Comparison of ENCODE assay signal across 8 cellular contexts in genomic region chr9:111937781-111938426, GRCh38. TPM values are rescaled to one million over a fixed set of nuclear protein-coding genes. Genes with fewer than 3 reads are reported as not detected.
A peak's percentile ranks its signal among the peaks of the same experiment; 100 is the strongest.
DNase-seq lines count a peak whose midpoint lies in the region; ATAC-seq and TF ChIP-seq lines count a peak whose summit lies in the region.

No MANE protein-coding gene starts in this region.

- H3K4me1 Mint-ChIP-seq in naive B cell, result peaks cover 28 to 34% (median 32%) of the 10 kb centered on the region in 3 donors
- H3K4me1 Mint-ChIP-seq in type B pancreatic cell (ENCODE audit: unreplicated experiment), result peaks cover 34% of the 10 kb centered on the region

- H3K9me3 ChIP-seq in RWPE2 (ENCODE audit: severe bottlenecking) (no peaks in the 10 kb centered on the region), adrenal gland (replicated peaks in 1 of 3) (no peaks in the 10 kb centered on the region)

- intact Hi-C loops in adrenal gland (cut with DNase I), result no loop called here

- H3K4me1 ChIP-seq in RWPE2 (ENCODE audit: insufficient read depth, poor library complexity, severe bottlenecking) (peaks cover 6% of the 10 kb centered on the region), adrenal gland (replicated peaks in 1 of 2) (peaks cover 0 to 16% of the 10 kb centered on the region in 2 donors)

- H3K36me3 ChIP-seq in RWPE2 (ENCODE audit: low read depth), result peaks cover 35% of the 10 kb centered on the region
- H3K36me3 ChIP-seq in adrenal gland (replicated peaks in 1 of 2), result peaks cover 0 to 23% of the 10 kb centered on the region in 2 donors

- peak overlapping the region; percentile 66 to 95 (median 82) for H3K27ac Mint-ChIP-seq in naive B cell
- peak overlapping the region; percentile 59 for H3K27ac Mint-ChIP-seq in type B pancreatic cell

- TF ChIP-seq CTCF in RWPE2 (IDR thresholded peaks at IDR 0.05; ENCODE audit: poor library complexity, severe bottlenecking) (no peak), adrenal gland (IDR thresholded peaks at IDR 0.05) (no peak), type B pancreatic cell (conservative IDR thresholded peaks at IDR 0.05) (no peak)

- DNase-seq in CD1c-positive myeloid dendritic cell (ENCODE audit: extremely low spot score), result peak; percentile 63
- DNase-seq in RWPE2 (ENCODE audit: low spot score), result no peak
- peak; percentile 50 to 89 (median 72) for DNase-seq in adrenal gland
- DNase-seq in naive B cell, result peak; percentile 25
- DNase-seq in type B pancreatic cell (ENCODE audit: extremely low spot score, unreplicated experiment), result no peak
- DNase-seq in NCI-H446 treated with DMSO at 0.1 percent for 48 hours (lab: John Stamatoyannopoulos, UW), result no peak
- DNase-seq in NCI-H1436 (lab: John Stamatoyannopoulos, UW), result no peak

- H3K9me3 Mint-ChIP-seq in naive B cell (peaks cover 0 to 7% (median 0%) of the 10 kb centered on the region in 7 donors), type B pancreatic cell (peaks cover 4% of the 10 kb centered on the region)

- H3K27ac ChIP-seq in RWPE2 (ENCODE audit: poor library complexity, severe bottlenecking) (peak overlapping the region; percentile 5), adrenal gland (peak overlapping the region in 3 of 5 donors; percentile 33 to 60 (median 53))

- WGBS in adrenal gland, 4 donors, result 22 to 26% (median 23%) methylated on average over 12 of the region's 12 CpGs

- peak overlapping the region in 7 of 8 donors; percentile 4 to 88 (median 67) for H3K4me3 Mint-ChIP-seq in naive B cell
- peak overlapping the region; percentile 50 for H3K4me3 Mint-ChIP-seq in type B pancreatic cell

- ATAC-seq in GM21528 (IDR thresholded peaks at IDR 0.05; ENCODE audit: low FRiP score, unreplicated experiment), result peak; percentile 56
- ATAC-seq in RWPE2 (ENCODE audit: low read depth), result peak; percentile 32; the same call in 1 of the 3 replicates
- peak; percentile 92 to 94 for ATAC-seq in naive B cell (ENCODE audit: low read depth in 2 of 2)

- peaks cover 6 to 25% of the 10 kb centered on the region in 2 donors for H3K36me3 Mint-ChIP-seq in naive B cell
- H3K36me3 Mint-ChIP-seq in type B pancreatic cell, result peaks cover 21% of the 10 kb centered on the region

- H3K27me3 ChIP-seq in RWPE2 (ENCODE audit: insufficient read depth, poor library complexity, severe bottlenecking) (no peaks in the 10 kb centered on the region), adrenal gland (no peaks in the 10 kb centered on the region)

- no peak for TF ChIP-seq POLR2A in adrenal gland (IDR thresholded peaks at IDR 0.05)

- H3K27me3 Mint-ChIP-seq in naive B cell (no peaks in the 10 kb centered on the region), type B pancreatic cell (no peaks in the 10 kb centered on the region)

- H3K4me3 ChIP-seq in RWPE2 (ENCODE audit: severe bottlenecking) (no peak overlapping the region), adrenal gland (no peak overlapping the region)

RNA-seq across cellular contexts. Expression of gene UGCG, which starts 41.3 kb away (rescaled TPM):
- 100 to 1,000 TPM in 3 of 8 donors, 10 to 100 TPM in 5; 41.4 to 139 (median 84.0) TPM for total RNA-seq in adrenal gland
- 10 to 100 TPM; 48.7 to 95.9 (median 68.9) TPM for polyA plus RNA-seq in adrenal gland
- polyA plus RNA-seq in naive B cell (ENCODE audit: low read depth in 6 of 6), result 10 to 100 TPM; 21.9 to 53.5 (median 31.0) TPM
- total RNA-seq in type B pancreatic cell (ENCODE audit: low replicate concordance), result 28.3 and 41.4 TPM in 2 replicates

Comparison
In these comparisons a context has a peak if more than half of its experiments do, and no peak if none do; other contexts are left out.
1. DNase-seq: peak in CD1c-positive myeloid dendritic cell (single experiment), adrenal gland (7 of 7) and naive B cell (single experiment); none in RWPE2 (single experiment), type B pancreatic cell (single experiment), NCI-H446 treated with DMSO at 0.1 percent for 48 hours (single experiment) and NCI-H1436 (single experiment).
2. ATAC-seq: peak in every context shown above with its lines; median percentile 93 in naive B cell; 56 in GM21528; 32 in RWPE2.